In genomic region chr6:28634758-28635546, GRCh38 we compare ENCODE assay signal across 2 cellular contexts.
TF ChIP-seq lines count a peak whose summit lies in the region.

No MANE protein-coding gene starts in this region.

TF ChIP-seq in IMR-90, 13 proteins besides CTCF, POLR2A, EP300 and RAD21 (continued from another document):
- TF ChIP-seq USF2 (IDR thresholded peaks at IDR 0.05; ENCODE audit: low read depth, low read length) (no peak), CEBPB (IDR thresholded peaks at IDR 0.05; ENCODE audit: low read depth, low read length) (no peak), MXI1 (IDR thresholded peaks at IDR 0.05; ENCODE audit: borderline replicate concordance, low read depth, low read length) (no peak), NFE2L2 (IDR thresholded peaks at IDR 0.05; ENCODE audit: low read depth, low read length) (no peak), MAFK (IDR thresholded peaks at IDR 0.05; ENCODE audit: low read depth, low read length) (no peak), SMC3 (IDR thresholded peaks at IDR 0.05; ENCODE audit: low read depth, low read length) (no peak)
TF ChIP-seq in IMR-90: peak in this region for 0.

TF ChIP-seq in K562, 482 proteins besides CTCF, POLR2A, EP300 and RAD21:
- no peak for TF ChIP-seq MNT (conservative IDR thresholded peaks at IDR 0.05)
- peak; percentile 88 for TF ChIP-seq ZBTB33 (CRISPR knock-in tag; IDR thresholded peaks at IDR 0.05)
